In genomic region chr5:176536132-176536901, GRCh38 we compare ENCODE assay signal across 8 cellular contexts. TPM values are rescaled to one million over a fixed set of nuclear protein-coding genes. Genes with fewer than 3 reads are reported as not detected.
DNase-seq lines count a peak whose midpoint lies in the region; ATAC-seq and TF ChIP-seq lines count a peak whose summit lies in the region.

No MANE protein-coding gene starts in this region.

- peak overlapping the region; percentile 55 for H3K4me3 ChIP-seq in RWPE2 (ENCODE audit: severe bottlenecking)
- H3K4me3 ChIP-seq in stomach smooth muscle (ENCODE audit: low read length in 2 of 2), result peak overlapping the region; percentile 86 to 98

- H3K9me3 ChIP-seq in RWPE2 (ENCODE audit: severe bottlenecking), result no peaks in the 10 kb centered on the region
- H3K9me3 ChIP-seq in stomach smooth muscle (ENCODE audit: control insufficient read depth in 2 of 2, low read length in 2 of 2), result no peaks in the 10 kb centered on the region

- H3K27ac ChIP-seq in RWPE2 (ENCODE audit: poor library complexity, severe bottlenecking) (peak overlapping the region; percentile 85), foreskin keratinocyte (peak overlapping the region; percentile 91), stomach smooth muscle (ENCODE audit: low read length) (peak overlapping the region; percentile 99)

- DNase-seq in NCI-H1105 treated with DMSO at 0.1 percent for 48 hours (lab: John Stamatoyannopoulos, UW) (peak; percentile 21), NCI-H1105 (lab: John Stamatoyannopoulos, UW) (no peak), HS-5 (ENCODE audit: low read depth) (peak; percentile 36), RWPE2 (ENCODE audit: low spot score) (no peak), foreskin keratinocyte (peak in 1 of 2 donors; percentile 49), neural crest cell (ENCODE audit: low read depth, low spot score) (peak; percentile 65)
- peak; percentile 84 for DNase-seq in activated gamma-delta T cell treated with anti-CD3 and anti-CD28 coated beads, Interleukin-2, amount 50 U/mL, for 16 hours (ENCODE audit: low read depth)

- peaks cover 17% of the 10 kb centered on the region for H3K36me3 ChIP-seq in RWPE2 (ENCODE audit: low read depth)
- peaks cover 2 to 3% of the 10 kb centered on the region in 2 donors for H3K36me3 ChIP-seq in stomach smooth muscle (ENCODE audit: control insufficient read depth in 2 of 2, insufficient read depth in 2 of 2, low read length in 2 of 2)

- H3K4me1 Mint-ChIP-seq in neural crest cell, result peaks cover 46% of the 10 kb centered on the region

- ATAC-seq in RWPE2 (ENCODE audit: low read depth) (peak; percentile 29), foreskin keratinocyte (peak; percentile 16)

- no peaks in the 10 kb centered on the region for H3K27me3 ChIP-seq in RWPE2 (ENCODE audit: insufficient read depth, poor library complexity, severe bottlenecking)
- H3K27me3 ChIP-seq in foreskin keratinocyte, result no peaks in the 10 kb centered on the region
- no peaks in the 10 kb centered on the region for H3K27me3 ChIP-seq in stomach smooth muscle (ENCODE audit: control insufficient read depth in 1 of 2, insufficient read depth in 2 of 2, low read length in 2 of 2)

- peak overlapping the region; percentile 78 to 97 for H3K9ac ChIP-seq in stomach smooth muscle (ENCODE audit: low read length in 2 of 2)

- H3K4me1 ChIP-seq in RWPE2 (ENCODE audit: insufficient read depth, poor library complexity, severe bottlenecking) (peaks cover 30% of the 10 kb centered on the region), foreskin keratinocyte (peaks cover 13% of the 10 kb centered on the region), stomach smooth muscle (ENCODE audit: control insufficient read depth, insufficient read depth, low read length) (peaks cover 54% of the 10 kb centered on the region)

- peaks cover 7% of the 10 kb centered on the region for H3K36me3 Mint-ChIP-seq in neural crest cell (ENCODE audit: low read depth)

- H3K27ac Mint-ChIP-seq in neural crest cell (ENCODE audit: unreplicated experiment), result peak overlapping the region; percentile 99

- peaks cover 12% of the 10 kb centered on the region for H3K27me3 Mint-ChIP-seq in neural crest cell (ENCODE audit: low read depth)

- TF ChIP-seq CTCF in RWPE2 (IDR thresholded peaks at IDR 0.05; ENCODE audit: poor library complexity, severe bottlenecking) (no peak), foreskin keratinocyte (conservative IDR thresholded peaks at IDR 0.05) (no peak), neural crest cell (conservative IDR thresholded peaks at IDR 0.05) (no peak)

- peak overlapping the region; percentile 100 for H3K4me3 Mint-ChIP-seq in neural crest cell

- no peaks in the 10 kb centered on the region for H3K9me3 Mint-ChIP-seq in neural crest cell

RNA-seq across cellular contexts. Expression of gene RNF44, which starts 0.9 kb away (rescaled TPM):
- total RNA-seq in foreskin keratinocyte (12.5 and 15.3 TPM in 2 replicates), neural crest cell (93.8 and 97.1 TPM in 2 replicates)
- polyA plus RNA-seq in foreskin keratinocyte, result 12.1 and 12.7 TPM in 2 replicates

RNA-seq across cellular contexts. Expression of gene CDHR2, which starts 12.8 kb away (rescaled TPM):
- total RNA-seq in foreskin keratinocyte (0.04 and 0.27 TPM in 2 replicates), neural crest cell (not detected in 2 replicates)
- 0.03 TPM in 1 of 2 replicates, not detected in the other for polyA plus RNA-seq in foreskin keratinocyte

Comparison
In these comparisons a context has a peak if more than half of its experiments do, and no peak if none do; other contexts are left out.
1. DNase-seq: peak in NCI-H1105 treated with DMSO at 0.1 percent for 48 hours (single experiment), HS-5 (single experiment), activated gamma-delta T cell treated with anti-CD3 and anti-CD28 coated beads, Interleukin-2, amount 50 U/mL, for 16 hours (single experiment) and neural crest cell (single experiment); none in NCI-H1105 (single experiment) and RWPE2 (single experiment).
2. Peak in every context shown above with its lines, with median percentiles within 50 percentile points of each other: H3K27ac ChIP-seq.